9 cellular contexts compared by ENCODE assay signal in genomic region chr1:1034438-1034759, GRCh38. TPM values are rescaled to one million over a fixed set of nuclear protein-coding genes. Genes with fewer than 3 reads are reported as not detected.
DNase-seq lines count a peak whose midpoint lies in the region; ATAC-seq and TF ChIP-seq lines count a peak whose summit lies in the region.
"Had no signal": no experiment of that assay in that cellular context is flagged by ENCODE, and none has a peak within 500 bp of the region (broad histone marks: within the 10 kb centered on the region; RNA-seq: fewer than 3 reads in every experiment).

No MANE protein-coding gene starts in this region.

- BruUV-seq in OCI-LY7 (replicated peaks; lab: Mats Ljungman, UMichigan), result no TSS peak

- no peak overlapping the region for H2AK5ac ChIP-seq in H9 (ENCODE audit: insufficient read length, low read length)

- H2BK12ac ChIP-seq in H9 (ENCODE audit: insufficient read length, low read depth, low read length), result no peak overlapping the region

- H3K9ac ChIP-seq in H9 (ENCODE audit: extremely low read depth, insufficient read length, low read length), result no peak overlapping the region

- peak overlapping the region; percentile 29 for H3K4me2 ChIP-seq in H9 (ENCODE audit: insufficient read depth, insufficient read length, low read length)
- H3K4me2 ChIP-seq in OCI-LY7 (ENCODE audit: low read length), result no peak overlapping the region

- ATAC-seq in natural killer cell (no peak), HG02571 (IDR thresholded peaks at IDR 0.05; ENCODE audit: unreplicated experiment) (no peak)

- no peaks in the 10 kb centered on the region for H3K79me2 ChIP-seq in H9 (ENCODE audit: insufficient read depth, low read length)
- no peaks in the 10 kb centered on the region for H3K79me2 ChIP-seq in OCI-LY7 (ENCODE audit: insufficient read depth, low read depth, low read length)

- H3K4me3 Mint-ChIP-seq in H9 (peak overlapping the region; percentile 60 to 82), natural killer cell (peak overlapping the region; percentile 83)
- peak overlapping the region; percentile 51 for H3K4me3 Mint-ChIP-seq in activated CD4-positive, alpha-beta memory T cell treated with anti-CD3 and anti-CD28 coated beads, Interleukin-2, amount 10 ng/mL, durations not matched to agents 7 days and 5 days

- H3K79me1 ChIP-seq in H9 (ENCODE audit: insufficient read depth, low read depth, low read length, poor library complexity, severe bottlenecking), result no peaks in the 10 kb centered on the region

- H3K36me3 Mint-ChIP-seq in H9 (ENCODE audit: insufficient read depth in 1 of 3, low read depth in 3 of 3) (peaks cover 6 to 18% (median 17%) of the 10 kb centered on the region in 3 experiments; a peak in 6 of 7 replicates), natural killer cell (no peaks in the 10 kb centered on the region)
- H3K36me3 Mint-ChIP-seq in activated CD4-positive, alpha-beta memory T cell treated with anti-CD3 and anti-CD28 coated beads, Interleukin-2, amount 10 ng/mL, durations not matched to agents 7 days and 5 days (ENCODE audit: low read depth), result no peaks in the 10 kb centered on the region
- H3K36me3 Mint-ChIP-seq: IgD-negative memory B cell had no signal

- no peak overlapping the region for H2BK5ac ChIP-seq in H9 (ENCODE audit: insufficient read length, low read length)

- no peak overlapping the region for H2BK120ac ChIP-seq in H9 (ENCODE audit: low read depth, low read length, poor library complexity, severe bottlenecking)

- H4K91ac ChIP-seq in H9 (ENCODE audit: insufficient read length, low read depth, low read length), result no peak overlapping the region

- no peak overlapping the region for H3K14ac ChIP-seq in H9 (ENCODE audit: insufficient read depth, low read length)

- H4K5ac ChIP-seq in H9 (ENCODE audit: insufficient read length, low read depth, low read length), result no peak overlapping the region

- H2BK20ac ChIP-seq in H9 (ENCODE audit: low read depth, low read length, poor library complexity, severe bottlenecking), result no peak overlapping the region

- H3K18ac ChIP-seq in H9 (ENCODE audit: insufficient read length, low read depth, low read length), result no peak overlapping the region

- no peak overlapping the region for H3K56ac ChIP-seq in H9 (ENCODE audit: insufficient read length, low read depth, low read length)

- no peak overlapping the region for H3K4me3 ChIP-seq in OCI-LY7 (ENCODE audit: low read depth, low read length, poor library complexity, severe bottlenecking)

- no peak overlapping the region for H3T11ph ChIP-seq in H9 (ENCODE audit: low read length)

- H2BK15ac ChIP-seq in H9 (ENCODE audit: low read depth, low read length), result no peak overlapping the region

- no peaks in the 10 kb centered on the region for H3K36me3 ChIP-seq in OCI-LY7 (ENCODE audit: insufficient read depth, low read length)

- H3K4ac ChIP-seq in H9 (ENCODE audit: low read depth, low read length), result no peak overlapping the region

- H3K9me2 ChIP-seq in OCI-LY7 (ENCODE audit: insufficient read depth, low read length), result no peaks in the 10 kb centered on the region

- CTCF ChIA-PET in activated CD4-positive, alpha-beta memory T cell treated with anti-CD3 and anti-CD28 coated beads, Interleukin-2, amount 10 ng/mL, durations not matched to agents 7 days and 5 days (lab: Charles Lee), result no interaction called here
- CTCF ChIA-PET in OCI-LY7 (lab: Charles Lee; ENCODE audit: unreplicated experiment), result no interaction called here

- no peak overlapping the region for H3K27ac Mint-ChIP-seq in H9
- no peak overlapping the region for H3K27ac Mint-ChIP-seq in activated CD4-positive, alpha-beta memory T cell treated with anti-CD3 and anti-CD28 coated beads, Interleukin-2, amount 10 ng/mL, durations not matched to agents 7 days and 5 days
- H3K27ac Mint-ChIP-seq in natural killer cell, result peak overlapping the region in 1 of 2 donors; percentile 44

- H3K23me2 ChIP-seq in H9 (ENCODE audit: insufficient read length, low read depth, low read length, poor library complexity, severe bottlenecking), result peaks cover 10% of the 10 kb centered on the region

- H3K4me1 Mint-ChIP-seq in H9 (peaks cover 10 to 24% of the 10 kb centered on the region in 2 experiments), natural killer cell (peaks cover 0 to 25% of the 10 kb centered on the region in 2 donors)
- peaks cover 18% of the 10 kb centered on the region for H3K4me1 Mint-ChIP-seq in activated CD4-positive, alpha-beta memory T cell treated with anti-CD3 and anti-CD28 coated beads, Interleukin-2, amount 10 ng/mL, durations not matched to agents 7 days and 5 days

- no peak overlapping the region for H4K8ac ChIP-seq in H9 (replicated peaks; ENCODE audit: insufficient read length, low read depth, low read length)

- no peak for TF ChIP-seq CTCF in H9 (conservative IDR thresholded peaks at IDR 0.05)
- no peak for TF ChIP-seq CTCF in natural killer cell (IDR thresholded peaks at IDR 0.05)
- TF ChIP-seq CTCF in OCI-LY7 (conservative IDR thresholded peaks at IDR 0.05; ENCODE audit: low read length), result no peak

- no peaks in the 10 kb centered on the region; the same call in 1 of the 2 replicates for H3K27me3 ChIP-seq in H9 (ENCODE audit: insufficient read depth, low read length)

- H3K4me1 ChIP-seq in H9 (ENCODE audit: insufficient read depth, low read length) (peaks cover 4% of the 10 kb centered on the region; the same call in 1 of the 2 replicates), OCI-LY7 (ENCODE audit: insufficient read depth, low read length, poor library complexity, severe bottlenecking) (peaks cover 30% of the 10 kb centered on the region)

- intact Hi-C loops in natural killer cell (cut with micrococcal nuclease) (no loop called here), OCI-LY7 (cut with micrococcal nuclease; ENCODE audit: unreplicated experiment) (loop anchor here (5.0 to 10.0 kb wide), 3 partner anchors 50 to 273 kb away; partner anchors contain the start of genes ACAP3, B3GALT6, PERM1 and PUSL1)

- H3K23ac ChIP-seq in H9 (ENCODE audit: insufficient read length, low read depth, low read length), result no peak overlapping the region

- H3K9me3 ChIP-seq in H9 (ENCODE audit: control insufficient read depth, low read depth, low read length) (no peaks in the 10 kb centered on the region), OCI-LY7 (ENCODE audit: low read length) (no peaks in the 10 kb centered on the region)

- WGBS in H9 (ENCODE audit: extremely low coverage, insufficient read length, low lambda C conversion rate), result no CpG with 5 or more reads among the region's 28 CpGs

- H3K27me3 Mint-ChIP-seq in H9 (ENCODE audit: low read depth) (peaks cover 48% of the 10 kb centered on the region), natural killer cell (ENCODE audit: low read depth in 2 of 2) (peaks cover 20 to 34% of the 10 kb centered on the region in 2 donors)
- peaks cover 35% of the 10 kb centered on the region for H3K27me3 Mint-ChIP-seq in activated CD4-positive, alpha-beta memory T cell treated with anti-CD3 and anti-CD28 coated beads, Interleukin-2, amount 10 ng/mL, durations not matched to agents 7 days and 5 days

- no peaks in the 10 kb centered on the region for H3K9me3 Mint-ChIP-seq in H9
- H3K9me3 Mint-ChIP-seq in activated CD4-positive, alpha-beta memory T cell treated with anti-CD3 and anti-CD28 coated beads, Interleukin-2, amount 10 ng/mL, durations not matched to agents 7 days and 5 days, result no peaks in the 10 kb centered on the region
- H3K9me3 Mint-ChIP-seq in natural killer cell, result no peaks in the 10 kb centered on the region
- H3K9me3 Mint-ChIP-seq: IgD-negative memory B cell had no signal

- H4K20me1 ChIP-seq in H9 (ENCODE audit: control insufficient read depth, insufficient read depth, insufficient read length) (no peaks in the 10 kb centered on the region), OCI-LY7 (ENCODE audit: insufficient read depth, low read length) (no peaks in the 10 kb centered on the region)

- H2AFZ ChIP-seq in H9 (ENCODE audit: low read length) (no peak overlapping the region), OCI-LY7 (ENCODE audit: low read length) (no peak overlapping the region)

- DNase-seq in H9, result no peak
- DNase-seq in activated CD4-positive, alpha-beta memory T cell treated with anti-CD3 and anti-CD28 coated beads, Interleukin-2, amount 10 ng/mL, durations not matched to agents 7 days and 5 days, result no peak
- no peak for DNase-seq in natural killer cell
- DNase-seq in OCI-LY7 (ENCODE audit: low spot score), result no peak
- no peak for DNase-seq in NCI-H526 treated with DMSO at 0.1 percent for 48 hours (lab: John Stamatoyannopoulos, UW)
- DNase-seq: NK-92 treated with Interleukin-12 subunit alpha and Interleukin-12 subunit beta, amount 100 ng/mL, for 24 hours had no signal

- H3K27ac ChIP-seq in H9 (ENCODE audit: insufficient read length, low read depth, low read length), result no peak overlapping the region
- H3K27ac ChIP-seq in OCI-LY7 (ENCODE audit: low read depth, low read length, poor library complexity, severe bottlenecking), result no peak overlapping the region

- POLR2A ChIA-PET in activated CD4-positive, alpha-beta memory T cell treated with anti-CD3 and anti-CD28 coated beads, Interleukin-2, amount 10 ng/mL, durations not matched to agents 7 days and 5 days (lab: Charles Lee), result interaction anchor here (1.6 kb wide), 2 partner anchors 15 to 20 kb away, joined by 5 to 6 read pairs; partner anchors contain the start of gene ISG15
- POLR2A ChIA-PET in OCI-LY7 (lab: Charles Lee), result no interaction called here

RNA-seq across cellular contexts. Expression of gene AGRN, which starts 14.5 kb away (rescaled TPM):
- 173 and 175 TPM in 2 replicates for total RNA-seq in H9 (2021)
- total RNA-seq in activated CD4-positive, alpha-beta memory T cell treated with anti-CD3 and anti-CD28 coated beads, Interleukin-2, amount 10 ng/mL, durations not matched to agents 7 days and 5 days, result 10 to 100 TPM; 18.3 to 22.8 TPM
- total RNA-seq in natural killer cell, result 1 to 10 TPM; 4.1 to 5.0 (median 4.6) TPM
- total RNA-seq in OCI-LY7 (2014; rRNA removed; shearing (Covaris generic)), result 2.2 and 2.7 TPM in 2 replicates
- 9.1 and 9.8 TPM in 2 replicates for total RNA-seq in OCI-LY7 (2022)

RNA-seq across cellular contexts. Expression of gene ISG15, which starts 21.1 kb away (rescaled TPM):
- total RNA-seq in H9 (2021) (39.7 and 40.8 TPM in 2 replicates), natural killer cell (10 to 100 TPM; 17.0 to 56.9 (median 50.2) TPM), OCI-LY7 (2022) (53.4 and 65.4 TPM in 2 replicates)
- total RNA-seq in activated CD4-positive, alpha-beta memory T cell treated with anti-CD3 and anti-CD28 coated beads, Interleukin-2, amount 10 ng/mL, durations not matched to agents 7 days and 5 days, result 100 to 1,000 TPM; 593 to 623 TPM
- 99.9 and 110 TPM in 2 replicates for total RNA-seq in OCI-LY7 (2014; rRNA removed; shearing (Covaris generic))

RNA-seq across cellular contexts. Expression of gene HES4, which starts 34.5 kb away (rescaled TPM):
- total RNA-seq in H9 (2021) (3.7 and 4.0 TPM in 2 replicates), natural killer cell (10 to 100 TPM; 15.4 to 35.5 (median 28.9) TPM), OCI-LY7 (2022) (not detected in 2 replicates)
- under 1 TPM in 1 of 2 experiments, not detected in 1; 0.23 TPM for total RNA-seq in activated CD4-positive, alpha-beta memory T cell treated with anti-CD3 and anti-CD28 coated beads, Interleukin-2, amount 10 ng/mL, durations not matched to agents 7 days and 5 days
- not detected in 2 replicates for total RNA-seq in OCI-LY7 (2014; rRNA removed; shearing (Covaris generic))

RNA-seq across cellular contexts. Expression of gene RNF223, which starts 39.7 kb away (rescaled TPM):
- total RNA-seq in H9 (2021) (not detected in 2 replicates), natural killer cell (not detected), OCI-LY7 (2022) (not detected in 2 replicates)
- total RNA-seq in activated CD4-positive, alpha-beta memory T cell treated with anti-CD3 and anti-CD28 coated beads, Interleukin-2, amount 10 ng/mL, durations not matched to agents 7 days and 5 days, result not detected
- not detected in 2 replicates for total RNA-seq in OCI-LY7 (2014; rRNA removed; shearing (Covaris generic))
- total RNA-seq: Daoy had no signal

RNA-seq across cellular contexts. Expression of gene PERM1, which starts 52.5 kb away (rescaled TPM):
- total RNA-seq in H9 (2021) (not detected in 2 replicates), natural killer cell (not detected), OCI-LY7 (2022) (not detected in 2 replicates)
- total RNA-seq in activated CD4-positive, alpha-beta memory T cell treated with anti-CD3 and anti-CD28 coated beads, Interleukin-2, amount 10 ng/mL, durations not matched to agents 7 days and 5 days, result not detected
- not detected in 2 replicates for total RNA-seq in OCI-LY7 (2014; rRNA removed; shearing (Covaris generic))
- total RNA-seq: Daoy had no signal

Comparison
In these comparisons a context has a peak if more than half of its experiments do, and no peak if none do; other contexts are left out.
1. RNA of gene ISG15, which starts 21.1 kb away (total RNA-seq): 593 to 623 TPM in activated CD4-positive, alpha-beta memory T cell treated with anti-CD3 and anti-CD28 coated beads, Interleukin-2, amount 10 ng/mL, durations not matched to agents 7 days and 5 days; 53.4 to 110 TPM in OCI-LY7, 17.0 to 56.9 TPM in natural killer cell and 39.7 to 40.8 TPM in H9; every median in the first group is over 4 times any median in the second.
2. Peak in every context shown above with its lines, with median percentiles within 50 percentile points of each other: H3K4me3 Mint-ChIP-seq.